In genomic region chr17:62059394-62059793, GRCh38 we compare ENCODE assay signal across 17 cellular contexts. TPM values are rescaled to one million over a fixed set of nuclear protein-coding genes. Genes with fewer than 3 reads are reported as not detected.
A peak's percentile ranks its signal among the peaks of the same experiment; 100 is the strongest.
DNase-seq lines count a peak whose midpoint lies in the region; ATAC-seq and TF ChIP-seq lines count a peak whose summit lies in the region.
"Had no signal": no experiment of that assay in that cellular context is flagged by ENCODE, and none has a peak within 500 bp of the region (broad histone marks: within the 10 kb centered on the region; RNA-seq: fewer than 3 reads in every experiment).

No MANE protein-coding gene starts in this region.

- H3K36me3 ChIP-seq in cardiac muscle cell (peaks cover 36% of the 10 kb centered on the region), heart left ventricle (peaks cover 0 to 61% (median 44%) of the 10 kb centered on the region in 9 donors)

- peaks cover 99% of the 10 kb centered on the region for H3K36me3 Mint-ChIP-seq in activated T-helper 17 cell treated with anti-CD3 and anti-CD28 coated beads, Interleukin-2, amount 50 U/mL, for 72 hours (ENCODE audit: low read depth)
- H3K36me3 Mint-ChIP-seq in natural killer cell treated with Interleukin-12 subunit alpha and Interleukin-12 subunit beta and Interleukin-15 and Interleukin-18, amount 100 ng/mL, for 72 hours: peaks cover 19% of the 10 kb centered on the region

- 69 to 80% (median 76%) methylated on average over 2 of the region's 2 CpGs for WGBS in heart left ventricle, 4 donors

- ATAC-seq in heart left ventricle (no peak), HG02840 (IDR thresholded peaks at IDR 0.05; ENCODE audit: low FRiP score, unreplicated experiment) (no peak), HG02798 (IDR thresholded peaks at IDR 0.05; ENCODE audit: poor library complexity, unreplicated experiment) (no peak)
- no peak for ATAC-seq in activated T-helper 17 cell treated with anti-CD3 and anti-CD28 coated beads, Interleukin-2, amount 50 U/mL, for 72 hours (replicated peaks)
- no peak for ATAC-seq in natural killer cell treated with Interleukin-12 subunit alpha and Interleukin-12 subunit beta and Interleukin-15 and Interleukin-18, amount 100 ng/mL, for 72 hours
- ATAC-seq: mucosa of descending colon had no signal

- DNase-seq in cardiac muscle cell (ENCODE audit: low read depth in 1 of 2, low spot score in 1 of 2) (no peak), heart left ventricle (no peak), NCI-H774 (lab: John Stamatoyannopoulos, UW) (no peak)
- no peak for DNase-seq in natural killer cell treated with Interleukin-12 subunit alpha and Interleukin-12 subunit beta and Interleukin-15 and Interleukin-18, amount 100 ng/mL, for 72 hours (ENCODE audit: low spot score)
- DNase-seq in activated CD8-positive, alpha-beta memory T cell treated with anti-CD3 and anti-CD28 coated beads, Interleukin-2, amount 50 U/mL, for 4 hours: no peak
- DNase-seq: esophagus squamous epithelium, GM23248, kidney glomerular epithelial cell, mucosa of descending colon, NCI-H2081 treated with DMSO at 0.1 percent for 48 hours, SHP77 treated with DMSO at 0.1 percent for 48 hours, transverse colon had no signal

- H3K27ac Mint-ChIP-seq in activated T-helper 17 cell treated with anti-CD3 and anti-CD28 coated beads, Interleukin-2, amount 50 U/mL, for 72 hours: peak overlapping the region; percentile 35
- peak overlapping the region; percentile 24 to 58 for H3K27ac Mint-ChIP-seq in natural killer cell treated with Interleukin-12 subunit alpha and Interleukin-12 subunit beta and Interleukin-15 and Interleukin-18, amount 100 ng/mL, for 72 hours
- H3K27ac Mint-ChIP-seq: dendritic cell treated with granulocyte-macrophage colony-stimulating factor and Interleukin-4, amounts not matched to agents 40 ng/mL and 50 ng/mL, for 4 days had no signal

- H3K27me3 ChIP-seq in cardiac muscle cell (no peaks in the 10 kb centered on the region), heart left ventricle (no peaks in the 10 kb centered on the region)
- H3K27me3 ChIP-seq: ascending aorta, esophagus squamous epithelium, transverse colon had no signal

- intact Hi-C loops in heart left ventricle (cut with DNase I): no loop called here

- H3K4me1 ChIP-seq in cardiac muscle cell (ENCODE audit: low read depth): peaks cover 31% of the 10 kb centered on the region
- peaks cover 17 to 85% (median 61%) of the 10 kb centered on the region in 12 donors for H3K4me1 ChIP-seq in heart left ventricle

- H3K27ac ChIP-seq in cardiac muscle cell: peak overlapping the region; percentile 26
- H3K27ac ChIP-seq in heart left ventricle: no peak overlapping the region
- H3K27ac ChIP-seq: esophagus squamous epithelium, GM23248, transverse colon had no signal

- H3K4me3 ChIP-seq in cardiac muscle cell (no peak overlapping the region), heart left ventricle (no peak overlapping the region)
- H3K4me3 ChIP-seq: esophagus squamous epithelium, GM23248, mucosa of descending colon, transverse colon had no signal

- no peak for TF ChIP-seq POLR2A in heart left ventricle (IDR thresholded peaks at IDR 0.05)

- peak overlapping the region; percentile 11 for H3K4me3 Mint-ChIP-seq in activated T-helper 17 cell treated with anti-CD3 and anti-CD28 coated beads, Interleukin-2, amount 50 U/mL, for 72 hours
- H3K4me3 Mint-ChIP-seq in natural killer cell treated with Interleukin-12 subunit alpha and Interleukin-12 subunit beta and Interleukin-15 and Interleukin-18, amount 100 ng/mL, for 72 hours: peak overlapping the region; percentile 30
- H3K4me3 Mint-ChIP-seq: dendritic cell treated with granulocyte-macrophage colony-stimulating factor and Interleukin-4, amounts not matched to agents 40 ng/mL and 50 ng/mL, for 4 days had no signal

- H3K27me3 Mint-ChIP-seq in activated T-helper 17 cell treated with anti-CD3 and anti-CD28 coated beads, Interleukin-2, amount 50 U/mL, for 72 hours: no peaks in the 10 kb centered on the region
- H3K27me3 Mint-ChIP-seq in natural killer cell treated with Interleukin-12 subunit alpha and Interleukin-12 subunit beta and Interleukin-15 and Interleukin-18, amount 100 ng/mL, for 72 hours: no peaks in the 10 kb centered on the region
- H3K27me3 Mint-ChIP-seq: dendritic cell treated with granulocyte-macrophage colony-stimulating factor and Interleukin-4, amounts not matched to agents 40 ng/mL and 50 ng/mL, for 4 days had no signal

- H3K4me1 Mint-ChIP-seq in activated T-helper 17 cell treated with anti-CD3 and anti-CD28 coated beads, Interleukin-2, amount 50 U/mL, for 72 hours: peaks cover 29% of the 10 kb centered on the region
- H3K4me1 Mint-ChIP-seq in natural killer cell treated with Interleukin-12 subunit alpha and Interleukin-12 subunit beta and Interleukin-15 and Interleukin-18, amount 100 ng/mL, for 72 hours (ENCODE audit: low read depth in 2 of 2): peaks cover 37 to 45% of the 10 kb centered on the region in 2 donors

- H3K9me3 ChIP-seq in cardiac muscle cell (ENCODE audit: low read depth) (no peaks in the 10 kb centered on the region), heart left ventricle (no peaks in the 10 kb centered on the region)
- H3K9me3 ChIP-seq: ascending aorta, esophagus squamous epithelium, mucosa of descending colon, transverse colon had no signal

- no peak for TF ChIP-seq CTCF in cardiac muscle cell (IDR thresholded peaks at IDR 0.05; ENCODE audit: low read depth, low read length)
- no peak for TF ChIP-seq CTCF in heart left ventricle (IDR thresholded peaks at IDR 0.05)

- H3K9me3 Mint-ChIP-seq in activated T-helper 17 cell treated with anti-CD3 and anti-CD28 coated beads, Interleukin-2, amount 50 U/mL, for 72 hours: no peaks in the 10 kb centered on the region
- no peaks in the 10 kb centered on the region for H3K9me3 Mint-ChIP-seq in natural killer cell treated with Interleukin-12 subunit alpha and Interleukin-12 subunit beta and Interleukin-15 and Interleukin-18, amount 100 ng/mL, for 72 hours
- H3K9me3 Mint-ChIP-seq: dendritic cell treated with granulocyte-macrophage colony-stimulating factor and Interleukin-4, amounts not matched to agents 40 ng/mL and 50 ng/mL, for 4 days had no signal

RNA-seq across cellular contexts. Expression of gene MED13, which starts 5.7 kb away (rescaled TPM):
- total RNA-seq in cardiac muscle cell (12.5 and 26.9 TPM in 2 replicates), heart left ventricle (10 to 100 TPM; 23.3 to 59.1 (median 40.2) TPM)
- polyA plus RNA-seq in cardiac muscle cell (3.3 and 5.0 TPM in 2 replicates), heart left ventricle (1 to 10 TPM; 5.6 to 9.8 TPM)
- total RNA-seq in activated T-helper 17 cell treated with anti-CD3 and anti-CD28 coated beads, Interleukin-2, amount 50 U/mL, for 72 hours: 10 to 100 TPM; 48.9 to 51.3 TPM
- total RNA-seq in natural killer cell treated with Interleukin-12 subunit alpha and Interleukin-12 subunit beta and Interleukin-15 and Interleukin-18, amount 100 ng/mL, for 72 hours: 100 to 1,000 TPM in 1 of 2 donors, 10 to 100 TPM in 1; 75.8 to 129 TPM
